In genomic region chr7:44847920-44848634, GRCh38 we compare ENCODE assay signal across 1 cellular context.
TF ChIP-seq lines count a peak whose summit lies in the region.

Gene H2AZ2 (minus strand): TSS chr7:44848087. CDS start chr7:44847971, 116 bp downstream.

TF ChIP-seq in GM23338, 12 proteins besides CTCF, POLR2A, EP300 and RAD21 (continued from another document):
- TF ChIP-seq ZNF462 (CRISPR knock-in tag; IDR thresholded peaks at IDR 0.05): no peak
TF ChIP-seq in GM23338: peak in this region for 2.
